In the genomic region with DNA sequence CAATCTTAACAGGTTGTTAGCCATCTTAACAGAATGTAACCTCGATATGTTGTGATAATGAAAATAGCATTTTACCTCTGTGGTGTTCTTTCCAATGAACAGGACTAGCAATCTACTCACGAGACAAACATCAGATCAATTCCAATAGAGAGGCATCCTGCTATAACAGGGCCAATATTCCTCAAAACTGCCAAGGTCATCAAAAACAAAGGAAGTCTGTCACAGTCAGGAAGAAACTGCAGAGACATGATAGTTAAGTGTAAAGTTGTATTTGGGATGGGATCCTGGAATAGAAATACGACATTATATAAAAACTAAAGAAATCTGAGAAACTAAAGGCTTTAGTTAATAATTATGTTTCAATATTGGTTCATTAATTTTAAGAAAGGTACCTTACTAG, we compare ENCODE assay signal across 39 cellular contexts.
"Had no signal": no experiment of that assay in that cellular context is flagged by ENCODE, and none has a peak within 500 bp of the region (broad histone marks: within the 10 kb centered on the region; RNA-seq: fewer than 3 reads in every experiment).

No MANE protein-coding gene starts in this region.

- FAIRE-seq: bronchial epithelial cell, TTC549 had no signal

- H3K36me3 ChIP-seq: adrenal gland, ascending aorta, cardiac muscle cell had no signal

- ATAC-seq: activated CD8-positive, alpha-beta T cell treated with anti-CD3 and anti-CD28 coated beads for 36 hours; activated naive CD4-positive, alpha-beta T cell treated with anti-CD3 and anti-CD28 coated beads, Interleukin-2, amount 50 U/mL, for 72 hours; activated T-cell treated with anti-CD3 and anti-CD28 coated beads, Interleukin-2, amount 50 U/mL, for 4 hours; activated T-cell treated with anti-CD3 and anti-CD28 coated beads, Interleukin-2, amount 50 U/mL, for 72 hours; activated T-helper 17 cell treated with anti-CD3 and anti-CD28 coated beads, Interleukin-2, amount 50 U/mL, for 72 hours had no signal

- H3K27me3 ChIP-seq: adrenal gland, ascending aorta, cardiac muscle cell had no signal

- H3K27me3 Mint-ChIP-seq: activated B cell treated with CpG ODN at 0.5 μM for 24 hours; activated CD4-positive, alpha-beta memory T cell treated with anti-CD3 and anti-CD28 coated beads for 36 hours; activated CD4-positive, alpha-beta T cell treated with anti-CD3 and anti-CD28 coated beads, Interleukin-2, amount 10 ng/mL, durations not matched to agents 24 days and 14 days; activated CD8-positive, alpha-beta T cell treated with anti-CD3 and anti-CD28 coated beads for 36 hours; activated naive CD8-positive, alpha-beta T cell treated with anti-CD3 and anti-CD28 coated beads for 36 hours; activated T-helper 17 cell treated with anti-CD3 and anti-CD28 coated beads, Interleukin-2, amount 50 U/mL, for 72 hours; brain; central memory CD8-positive, alpha-beta T cell had no signal

- H3K4me3 Mint-ChIP-seq: activated B cell treated with CpG ODN at 0.5 μM for 24 hours; activated CD4-positive, alpha-beta memory T cell treated with anti-CD3 and anti-CD28 coated beads for 36 hours; activated CD4-positive, alpha-beta T cell treated with anti-CD3 and anti-CD28 coated beads, Interleukin-2, amount 10 ng/mL, durations not matched to agents 24 days and 14 days; activated CD8-positive, alpha-beta T cell treated with anti-CD3 and anti-CD28 coated beads for 36 hours; activated naive CD4-positive, alpha-beta T cell treated with anti-CD3 and anti-CD28 coated beads for 36 hours; activated naive CD8-positive, alpha-beta T cell treated with anti-CD3 and anti-CD28 coated beads for 36 hours; activated T-cell treated with anti-CD3 and anti-CD28 coated beads, Interleukin-2, amount 50 U/mL, for 4 hours; activated T-cell treated with anti-CD3 and anti-CD28 coated beads, Interleukin-2, amount 50 U/mL, for 72 hours; activated T-helper 1 cell treated with anti-CD3 and anti-CD28 coated beads, Interleukin-12 subunit alpha, Interleukin-12 subunit beta, Interleukin-2, Interleukin-4 antibody, amounts not matched to agents 30 ng/mL and 10 ng/mL and 1 ng/mL, durations not matched to agents 14 hours and 24 hours and 36 hours; activated T-helper 17 cell treated with anti-CD3 and anti-CD28 coated beads, Interleukin-2, amount 50 U/mL, for 72 hours; brain; central memory CD8-positive, alpha-beta T cell; T-helper 1 cell treated with Interleukin-12 subunit alpha and Interleukin-12 subunit beta and Interleukin-4 antibody, amounts not matched to agents 30 μg/mL and 1 μg/mL, for 36 hours; T-helper 2 cell treated with Interferon-gamma antibody and Interleukin-4, amounts not matched to agents 5 μg/mL and 100 μg/mL, for 36 hours had no signal

- H3K27ac Mint-ChIP-seq: activated B cell treated with CpG ODN at 0.5 μM for 24 hours; activated CD4-positive, alpha-beta memory T cell treated with anti-CD3 and anti-CD28 coated beads for 36 hours; activated CD4-positive, alpha-beta T cell treated with anti-CD3 and anti-CD28 coated beads, Interleukin-2, amount 10 ng/mL, durations not matched to agents 24 days and 14 days; activated CD8-positive, alpha-beta T cell treated with anti-CD3 and anti-CD28 coated beads for 36 hours; activated naive CD4-positive, alpha-beta T cell treated with anti-CD3 and anti-CD28 coated beads for 36 hours; activated naive CD4-positive, alpha-beta T cell treated with anti-CD3 and anti-CD28 coated beads, Interleukin-2, amount 50 U/mL, for 72 hours; activated naive CD8-positive, alpha-beta T cell treated with anti-CD3 and anti-CD28 coated beads for 36 hours; activated T-cell treated with anti-CD3 and anti-CD28 coated beads, Interleukin-2, amount 50 U/mL, for 72 hours; activated T-helper 1 cell treated with anti-CD3 and anti-CD28 coated beads, Interleukin-12 subunit alpha, Interleukin-12 subunit beta, Interleukin-2, Interleukin-4 antibody, amounts not matched to agents 30 ng/mL and 10 ng/mL and 1 ng/mL, durations not matched to agents 14 hours and 24 hours and 36 hours; activated T-helper 17 cell treated with anti-CD3 and anti-CD28 coated beads, Interleukin-2, amount 50 U/mL, for 72 hours; brain; T-helper 1 cell treated with Interleukin-12 subunit alpha and Interleukin-12 subunit beta and Interleukin-4 antibody, amounts not matched to agents 30 μg/mL and 1 μg/mL, for 36 hours; T-helper 2 cell treated with Interferon-gamma antibody and Interleukin-4, amounts not matched to agents 5 μg/mL and 100 μg/mL, for 36 hours had no signal

- H3K4me1 ChIP-seq: adrenal gland, ascending aorta had no signal

- H3K4me1 Mint-ChIP-seq: activated B cell treated with CpG ODN at 0.5 μM for 24 hours; activated CD4-positive, alpha-beta T cell treated with anti-CD3 and anti-CD28 coated beads, Interleukin-2, amount 10 ng/mL, durations not matched to agents 24 days and 14 days; activated naive CD8-positive, alpha-beta T cell treated with anti-CD3 and anti-CD28 coated beads for 36 hours; activated T-helper 17 cell treated with anti-CD3 and anti-CD28 coated beads, Interleukin-2, amount 50 U/mL, for 72 hours; central memory CD8-positive, alpha-beta T cell had no signal

- DNase-seq: activated B cell treated with CpG ODN at 0.5 μM for 24 hours; activated CD4-positive, alpha-beta memory T cell treated with anti-CD3 and anti-CD28 coated beads for 36 hours; activated CD4-positive, alpha-beta T cell treated with anti-CD3 and anti-CD28 coated beads for 4 hours; activated CD4-positive, alpha-beta T cell treated with anti-CD3 and anti-CD28 coated beads, Interleukin-2, amount 10 ng/mL, durations not matched to agents 24 days and 14 days; activated CD4-positive, alpha-beta T cell treated with anti-CD3 and anti-CD28 coated beads, Interleukin-2, amount 50 U/mL, for 1 hour; activated CD4-positive, alpha-beta T cell treated with anti-CD3 and anti-CD28 coated beads, Interleukin-2, amount 50 U/mL, for 4 hours; activated CD4-positive, CD25-positive, alpha-beta regulatory T cell treated with anti-CD3 and anti-CD28 coated beads, Interleukin-2, amount 50 U/mL, for 72 hours; activated CD8-positive, alpha-beta memory T cell treated with anti-CD3 and anti-CD28 coated beads, Interleukin-2, amount 50 U/mL, for 4 hours; activated CD8-positive, alpha-beta T cell treated with anti-CD3 and anti-CD28 coated beads for 36 hours; activated effector memory CD4-positive, alpha-beta T cell treated with anti-CD3 and anti-CD28 coated beads, Interleukin-2, amount 50 U/mL, for 16 hours; activated gamma-delta T cell treated with Interleukin-2 at 50 U/mL for 16 hours; activated naive CD4-positive, alpha-beta T cell; activated naive CD4-positive, alpha-beta T cell treated with anti-CD3 and anti-CD28 coated beads for 36 hours; activated naive CD4-positive, alpha-beta T cell treated with anti-CD3 and anti-CD28 coated beads, Interleukin-2, amount 50 U/mL, for 16 hours; activated naive CD8-positive, alpha-beta T cell treated with anti-CD3 and anti-CD28 coated beads for 36 hours; activated T-cell treated with anti-CD3 and anti-CD28 coated beads for 4 hours; activated T-cell treated with anti-CD3 and anti-CD28 coated beads, Interleukin-2, amount 50 U/mL, for 1 hour; activated T-cell treated with anti-CD3 and anti-CD28 coated beads, Interleukin-2, amount 50 U/mL, for 4 hours; activated T-cell treated with anti-CD3 and anti-CD28 coated beads, Interleukin-2, amount 50 U/mL, for 72 hours; adrenal gland; amygdala; anterior cingulate cortex; caudate nucleus; cerebellar nuclear complex; T-helper 1 cell; T-helper 2 cell; T-helper 9 cell had no signal

- H3K9me3 Mint-ChIP-seq: activated B cell treated with CpG ODN at 0.5 μM for 24 hours; activated CD4-positive, alpha-beta T cell treated with anti-CD3 and anti-CD28 coated beads, Interleukin-2, amount 10 ng/mL, durations not matched to agents 24 days and 14 days; activated naive CD8-positive, alpha-beta T cell treated with anti-CD3 and anti-CD28 coated beads for 36 hours; activated T-helper 1 cell treated with anti-CD3 and anti-CD28 coated beads, Interleukin-12 subunit alpha, Interleukin-12 subunit beta, Interleukin-2, Interleukin-4 antibody, amounts not matched to agents 30 ng/mL and 10 ng/mL and 1 ng/mL, durations not matched to agents 14 hours and 24 hours and 36 hours; activated T-helper 17 cell treated with anti-CD3 and anti-CD28 coated beads, Interleukin-2, amount 50 U/mL, for 72 hours; brain; T-helper 1 cell treated with Interleukin-12 subunit alpha and Interleukin-12 subunit beta and Interleukin-4 antibody, amounts not matched to agents 30 μg/mL and 1 μg/mL, for 36 hours; T-helper 2 cell treated with Interferon-gamma antibody and Interleukin-4, amounts not matched to agents 5 μg/mL and 100 μg/mL, for 36 hours had no signal

- H3K27ac ChIP-seq: adrenal gland, ascending aorta, cardiac muscle cell, VCaP had no signal

- H3K9me3 ChIP-seq: adrenal gland, ascending aorta had no signal

- H3K36me3 Mint-ChIP-seq: activated CD4-positive, alpha-beta memory T cell treated with anti-CD3 and anti-CD28 coated beads for 36 hours; activated naive CD4-positive, alpha-beta T cell treated with anti-CD3 and anti-CD28 coated beads, Interleukin-2, amount 50 U/mL, for 72 hours; activated naive CD8-positive, alpha-beta T cell treated with anti-CD3 and anti-CD28 coated beads for 36 hours; brain had no signal

- H3K4me3 ChIP-seq: adrenal gland, ascending aorta, cardiac muscle cell had no signal
